Comparison of ENCODE assay signal across 8 cellular contexts in the genomic region with DNA sequence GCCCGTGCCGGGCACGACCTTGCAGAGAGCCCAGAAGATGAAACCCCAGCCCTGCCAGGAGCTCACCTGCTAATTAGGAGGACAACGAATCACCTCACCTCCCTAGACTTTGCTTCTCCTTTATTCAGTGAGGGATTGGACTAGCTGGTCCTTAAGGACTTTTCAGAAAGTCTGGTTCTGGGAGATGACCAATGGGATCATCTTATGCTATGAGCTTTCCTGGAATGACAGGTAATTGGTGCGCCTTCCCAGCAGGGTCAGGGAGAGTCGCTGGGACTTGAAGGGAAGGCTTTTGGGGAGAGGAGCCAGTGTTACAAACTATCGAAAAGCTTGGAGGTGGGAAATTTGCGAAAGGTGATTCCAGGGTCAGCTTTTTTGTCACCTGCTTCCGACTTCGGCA.
DNase-seq lines count a peak whose midpoint lies in the region; ATAC-seq and TF ChIP-seq lines count a peak whose summit lies in the region.
"Not testable (repeated sequence)": the region's sequence is repeated elsewhere in the genome, so short reads cannot be mapped to it uniquely, and the experiment has no call there.

No MANE protein-coding gene starts in this region.

- not testable (repeated sequence) for TF ChIP-seq CTCF in HEK293 (tag by site-specific recombination; IDR thresholded peaks at IDR 0.05); chondrocyte (IDR thresholded peaks at IDR 0.05); right atrium auricular region (IDR thresholded peaks at IDR 0.05)

- ATAC-seq in stimulated activated effector memory CD8-positive, alpha-beta T cell treated with anti-CD3 and anti-CD28 coated beads, Interleukin-12 subunit alpha, Interleukin-12 subunit beta, amount 100 ng/mL, for 72 hours = not testable (repeated sequence)

- not testable (repeated sequence) for H3K27me3 Mint-ChIP-seq in activated CD4-positive, alpha-beta memory T cell treated with anti-CD3 and anti-CD28 coated beads for 36 hours; chondrocyte (ENCODE audit: low read depth)

- peaks cover 4 to 15% (median 12%) of the 10 kb centered on the region in 10 experiments; a peak in 16 of 20 replicates for H3K4me1 ChIP-seq in BLaER1 treated with 17β-estradiol and CSF1 and Interleukin-3, amounts not matched to agents 10 nM and 100 nM
- H3K4me1 ChIP-seq in HEK293 (ENCODE audit: control insufficient read depth, insufficient read depth, low read length); right atrium auricular region; muscle layer of duodenum (ENCODE audit: control insufficient read depth in 1 of 2, insufficient read depth in 2 of 2, low read length in 2 of 2): not testable (repeated sequence)

- not testable (repeated sequence) for H3K36me3 Mint-ChIP-seq in activated CD4-positive, alpha-beta memory T cell treated with anti-CD3 and anti-CD28 coated beads for 36 hours; chondrocyte (ENCODE audit: low read depth)
- H3K36me3 Mint-ChIP-seq in stimulated activated effector memory CD8-positive, alpha-beta T cell treated with anti-CD3 and anti-CD28 coated beads, Interleukin-12 subunit alpha, Interleukin-12 subunit beta, amount 100 ng/mL, for 72 hours = peaks cover 13% of the 10 kb centered on the region

- peak overlapping the region; percentile 69 to 81 (median 74) for H3K4me3 ChIP-seq in BLaER1 treated with 17β-estradiol and CSF1 and Interleukin-3, amounts not matched to agents 10 nM and 100 nM
- H3K4me3 ChIP-seq in HEK293 (ENCODE audit: low read depth, low read length) (peak overlapping the region; percentile 50), right atrium auricular region (peak overlapping the region; percentile 49 to 54), muscle layer of duodenum (ENCODE audit: low read depth in 1 of 2, low read length in 2 of 2) (peak overlapping the region; percentile 52 to 75)

- peaks cover 13% of the 10 kb centered on the region for H3K4me1 Mint-ChIP-seq in activated CD4-positive, alpha-beta memory T cell treated with anti-CD3 and anti-CD28 coated beads for 36 hours (ENCODE audit: low read depth)
- H3K4me1 Mint-ChIP-seq in chondrocyte (ENCODE audit: low read depth) = peaks cover 13% of the 10 kb centered on the region
- peaks cover 24% of the 10 kb centered on the region for H3K4me1 Mint-ChIP-seq in stimulated activated effector memory CD8-positive, alpha-beta T cell treated with anti-CD3 and anti-CD28 coated beads, Interleukin-12 subunit alpha, Interleukin-12 subunit beta, amount 100 ng/mL, for 72 hours

- H3K27me3 ChIP-seq in BLaER1 treated with 17β-estradiol and CSF1 and Interleukin-3, amounts not matched to agents 10 nM and 100 nM; right atrium auricular region; muscle layer of duodenum (ENCODE audit: low read depth, low read length): not testable (repeated sequence)

- H3K4me3 Mint-ChIP-seq in activated CD4-positive, alpha-beta memory T cell treated with anti-CD3 and anti-CD28 coated beads for 36 hours = peak overlapping the region; percentile 97
- H3K4me3 Mint-ChIP-seq in chondrocyte (ENCODE audit: unreplicated experiment) = peak overlapping the region; percentile 91
- H3K4me3 Mint-ChIP-seq in stimulated activated effector memory CD8-positive, alpha-beta T cell treated with anti-CD3 and anti-CD28 coated beads, Interleukin-12 subunit alpha, Interleukin-12 subunit beta, amount 100 ng/mL, for 72 hours = peak overlapping the region; percentile 99

- H3K9me3 ChIP-seq in BLaER1 treated with 17β-estradiol and CSF1 and Interleukin-3, amounts not matched to agents 10 nM and 100 nM (replicated peaks in 1 of 11); HEK293 (ENCODE audit: control insufficient read depth, insufficient read depth, low read depth, low read length); right atrium auricular region; muscle layer of duodenum (ENCODE audit: control insufficient read depth in 1 of 2, low read length in 2 of 2): not testable (repeated sequence)

- not testable (repeated sequence) for H3K9me3 Mint-ChIP-seq in activated CD4-positive, alpha-beta memory T cell treated with anti-CD3 and anti-CD28 coated beads for 36 hours; chondrocyte (ENCODE audit: low read depth); stimulated activated effector memory CD8-positive, alpha-beta T cell treated with anti-CD3 and anti-CD28 coated beads, Interleukin-12 subunit alpha, Interleukin-12 subunit beta, amount 100 ng/mL, for 72 hours

- intact Hi-C loops in activated CD4-positive, alpha-beta memory T cell treated with anti-CD3 and anti-CD28 coated beads for 36 hours (cut with micrococcal nuclease) = not testable (repeated sequence)

- CTCF ChIA-PET in HEK293 (lab: Yijun Ruan, JAX) = interaction anchor here (0.8 kb wide), 1 partner anchor 21 kb away, joined by 4 read pairs; no protein-coding TSS in a partner anchor
- CTCF ChIA-PET in activated CD4-positive, alpha-beta memory T cell treated with anti-CD3 and anti-CD28 coated beads for 36 hours (lab: Charles Lee) = interaction anchor here (1.5 kb wide), 1 partner anchor 260 kb away, joined by 3 read pairs; no protein-coding TSS in a partner anchor

- DNase-seq in NCI-H526 (lab: John Stamatoyannopoulos, UW) = peak; percentile 66 to 71
- not testable (repeated sequence) for DNase-seq in activated CD4-positive, alpha-beta memory T cell treated with anti-CD3 and anti-CD28 coated beads for 36 hours; chondrocyte (ENCODE audit: low spot score); right atrium auricular region (ENCODE audit: low spot score); stimulated activated effector memory CD8-positive, alpha-beta T cell treated with anti-CD3 and anti-CD28 coated beads, Interleukin-12 subunit alpha, Interleukin-12 subunit beta, amount 100 ng/mL, for 72 hours (ENCODE audit: low spot score in 2 of 2)

- H3K4me2 ChIP-seq in BLaER1 treated with 17β-estradiol and CSF1 and Interleukin-3, amounts not matched to agents 10 nM and 100 nM = peak overlapping the region; percentile 65 to 83 (median 78)

- POLR2A ChIA-PET in HEK293 (lab: Yijun Ruan, JAX) = interaction anchor here (1.2 kb wide), 1 partner anchor 385 kb away, joined by 3 read pairs; no protein-coding TSS in a partner anchor
- POLR2A ChIA-PET in activated CD4-positive, alpha-beta memory T cell treated with anti-CD3 and anti-CD28 coated beads for 36 hours (lab: Charles Lee) = interaction anchor here (1.6 kb wide), 1 partner anchor 214 kb away, joined by 4 read pairs; no protein-coding TSS in a partner anchor

- H3K36me3 ChIP-seq in BLaER1 treated with 17β-estradiol and CSF1 and Interleukin-3, amounts not matched to agents 10 nM and 100 nM; HEK293 (ENCODE audit: control insufficient read depth in 2 of 2, insufficient read depth in 1 of 2, low read length in 2 of 2); right atrium auricular region; muscle layer of duodenum (ENCODE audit: control insufficient read depth in 1 of 2, insufficient read depth in 2 of 2, low read length in 2 of 2): not testable (repeated sequence)

- H4K20me1 ChIP-seq in BLaER1 treated with 17β-estradiol and CSF1 and Interleukin-3, amounts not matched to agents 10 nM and 100 nM = not testable (repeated sequence)

- H3K9ac ChIP-seq in BLaER1 treated with 17β-estradiol and CSF1 and Interleukin-3, amounts not matched to agents 10 nM and 100 nM = peak overlapping the region; percentile 66 to 85 (median 81)

- H3K27ac ChIP-seq in BLaER1 treated with 17β-estradiol and CSF1 and Interleukin-3, amounts not matched to agents 10 nM and 100 nM = peak overlapping the region in 3 of 11 experiments; percentile 76 to 79 (median 77); a peak in 4 of 22 replicates
- H3K27ac ChIP-seq in HEK293 (ENCODE audit: extremely low read depth, low read depth, low read length) = peak overlapping the region; percentile 80; the same call in 1 of the 2 replicates
- H3K27ac ChIP-seq in right atrium auricular region; muscle layer of duodenum (ENCODE audit: low read length): not testable (repeated sequence)

- H3K27ac Mint-ChIP-seq in activated CD4-positive, alpha-beta memory T cell treated with anti-CD3 and anti-CD28 coated beads for 36 hours = peak overlapping the region; percentile 90
- not testable (repeated sequence) for H3K27ac Mint-ChIP-seq in chondrocyte (ENCODE audit: unreplicated experiment)
- peak overlapping the region; percentile 99 for H3K27ac Mint-ChIP-seq in stimulated activated effector memory CD8-positive, alpha-beta T cell treated with anti-CD3 and anti-CD28 coated beads, Interleukin-12 subunit alpha, Interleukin-12 subunit beta, amount 100 ng/mL, for 72 hours

TF ChIP-seq in HEK293, 187 proteins besides CTCF, POLR2A, EP300 and RAD21:
- TF ChIP-seq PRDM1 (tag by site-specific recombination; IDR thresholded peaks at IDR 0.05) (0 out of 2 replicates have a peak, but pooled peaks have one; percentile 28), SP2 (tag by site-specific recombination; IDR thresholded peaks at IDR 0.05) (peak; percentile 20; the same call in 1 of the 2 replicates), IKZF3 (tag by site-specific recombination; IDR thresholded peaks at IDR 0.05) (0 out of 2 replicates have a peak, but pooled peaks have one; percentile 9)
